Comparison of ENCODE assay signal across 16 cellular contexts in genomic region chr2:219332542-219332941, GRCh38. TPM values are rescaled to one million over a fixed set of nuclear protein-coding genes. Genes with fewer than 3 reads are reported as not detected.
"Had no signal": no experiment of that assay in that cellular context is flagged by ENCODE, and none has a peak within 500 bp of the region (broad histone marks: within the 10 kb centered on the region; RNA-seq: fewer than 3 reads in every experiment).

Gene RESP18 (minus strand): TSS chr2:219332744.

- H3K4me1 ChIP-seq: body of pancreas, tibial nerve had no signal

- H3K4me3 ChIP-seq: body of pancreas, ovary, skin epidermis, tibial nerve had no signal

- H3K9me3 ChIP-seq: body of pancreas had no signal

- DNase-seq: activated CD4-positive, alpha-beta T cell treated with anti-CD3 and anti-CD28 coated beads, Interleukin-2, amount 10 ng/mL, durations not matched to agents 24 days and 14 days; activated CD8-positive, alpha-beta memory T cell treated with anti-CD3 and anti-CD28 coated beads for 24 hours; body of pancreas; erythroblast; left ventricle myocardium superior; mesenchymal stem cell; nephron progenitor cell; ovary had no signal

- H3K4me1 Mint-ChIP-seq: activated CD4-positive, alpha-beta T cell treated with anti-CD3 and anti-CD28 coated beads, Interleukin-2, amount 10 ng/mL, durations not matched to agents 24 days and 14 days; activated naive CD4-positive, alpha-beta T cell treated with anti-CD3 and anti-CD28 coated beads, Interleukin-2, amount 50 U/mL, for 24 hours; nephron progenitor cell had no signal

- H3K27ac ChIP-seq: body of pancreas, ovary, skin epidermis, tibial nerve had no signal

- H3K27me3 ChIP-seq: ovary had no signal

- H3K27ac Mint-ChIP-seq: activated CD4-positive, alpha-beta T cell treated with anti-CD3 and anti-CD28 coated beads, Interleukin-2, amount 10 ng/mL, durations not matched to agents 24 days and 14 days; activated naive CD4-positive, alpha-beta T cell treated with anti-CD3 and anti-CD28 coated beads, Interleukin-2, amount 50 U/mL, for 24 hours; activated T-helper 17 cell treated with anti-CD3 and anti-CD28 coated beads, Interleukin-2, amount 50 U/mL, for 72 hours; nephron progenitor cell; T-helper 1 cell treated with Interleukin-12 subunit alpha and Interleukin-12 subunit beta and Interleukin-4 antibody, amounts not matched to agents 30 μg/mL and 1 μg/mL, for 36 hours had no signal

- ATAC-seq: activated T-helper 17 cell treated with anti-CD3 and anti-CD28 coated beads, Interleukin-2, amount 50 U/mL, for 72 hours; body of pancreas; left ventricle myocardium superior had no signal

- H3K36me3 ChIP-seq: ovary, tibial nerve had no signal

- H3K4me3 Mint-ChIP-seq: activated CD4-positive, alpha-beta T cell treated with anti-CD3 and anti-CD28 coated beads, Interleukin-2, amount 10 ng/mL, durations not matched to agents 24 days and 14 days; activated naive CD4-positive, alpha-beta T cell treated with anti-CD3 and anti-CD28 coated beads, Interleukin-2, amount 50 U/mL, for 24 hours; activated T-helper 17 cell treated with anti-CD3 and anti-CD28 coated beads, Interleukin-2, amount 50 U/mL, for 72 hours; nephron progenitor cell; T-helper 1 cell treated with Interleukin-12 subunit alpha and Interleukin-12 subunit beta and Interleukin-4 antibody, amounts not matched to agents 30 μg/mL and 1 μg/mL, for 36 hours had no signal

RNA-seq across cellular contexts. Expression of gene RESP18, which starts in this region (rescaled TPM):
- total RNA-seq: activated CD4-positive, alpha-beta T cell treated with anti-CD3 and anti-CD28 coated beads, Interleukin-2, amount 10 ng/mL, durations not matched to agents 24 days and 14 days; activated T-helper 17 cell treated with anti-CD3 and anti-CD28 coated beads, Interleukin-2, amount 50 U/mL, for 72 hours; body of pancreas; kidney epithelial cell; left ventricle myocardium superior; ovary; renal cortical epithelial cell; subcutaneous adipose tissue; tibial nerve had no signal
- polyA plus RNA-seq: ovary had no signal
